10 cellular contexts compared by ENCODE assay signal in genomic region chr2:20141056-20141762, GRCh38.
A peak's percentile ranks its signal among the peaks of the same experiment; 100 is the strongest.
DNase-seq lines count a peak whose midpoint lies in the region; ATAC-seq and TF ChIP-seq lines count a peak whose summit lies in the region.
"Had no signal": no experiment of that assay in that cellular context is flagged by ENCODE, and none has a peak within 500 bp of the region (broad histone marks: within the 10 kb centered on the region; RNA-seq: fewer than 3 reads in every experiment).

No MANE protein-coding gene starts in this region.

- no peaks in the 10 kb centered on the region for H3K9me3 ChIP-seq in RWPE2 (ENCODE audit: severe bottlenecking)

- H3K27me3 ChIP-seq in RWPE2 (ENCODE audit: insufficient read depth, poor library complexity, severe bottlenecking) (no peaks in the 10 kb centered on the region), foreskin keratinocyte (no peaks in the 10 kb centered on the region)

- H3K27ac ChIP-seq in RWPE2 (ENCODE audit: poor library complexity, severe bottlenecking): peak overlapping the region; percentile 47
- peak overlapping the region; percentile 73 for H3K27ac ChIP-seq in foreskin keratinocyte

- H3K4me1 ChIP-seq in RWPE2 (ENCODE audit: insufficient read depth, poor library complexity, severe bottlenecking) (peaks cover 18% of the 10 kb centered on the region), foreskin keratinocyte (peaks cover 5% of the 10 kb centered on the region)

- H3K27ac Mint-ChIP-seq in activated T-helper 2 cell treated with anti-CD3 and anti-CD28 coated beads, Interferon-gamma antibody, Interleukin-2, Interleukin-4, amounts not matched to agents 10 μg/mL and 5 μg/mL and 100 μg/mL, durations not matched to agents 14 hours and 24 hours and 36 hours: no peak overlapping the region
- H3K27ac Mint-ChIP-seq: activated naive CD8-positive, alpha-beta T cell; naive thymus-derived CD4-positive, alpha-beta T cell had no signal

- no peak overlapping the region for H3K4me3 Mint-ChIP-seq in activated T-helper 2 cell treated with anti-CD3 and anti-CD28 coated beads, Interferon-gamma antibody, Interleukin-2, Interleukin-4, amounts not matched to agents 10 μg/mL and 5 μg/mL and 100 μg/mL, durations not matched to agents 14 hours and 24 hours and 36 hours (ENCODE audit: low read depth)
- H3K4me3 Mint-ChIP-seq: activated naive CD8-positive, alpha-beta T cell; naive thymus-derived CD4-positive, alpha-beta T cell had no signal

- H3K9me3 Mint-ChIP-seq in activated T-helper 2 cell treated with anti-CD3 and anti-CD28 coated beads, Interferon-gamma antibody, Interleukin-2, Interleukin-4, amounts not matched to agents 10 μg/mL and 5 μg/mL and 100 μg/mL, durations not matched to agents 14 hours and 24 hours and 36 hours: no peaks in the 10 kb centered on the region
- H3K9me3 Mint-ChIP-seq: naive thymus-derived CD4-positive, alpha-beta T cell had no signal

- H3K27me3 Mint-ChIP-seq in activated T-helper 2 cell treated with anti-CD3 and anti-CD28 coated beads, Interferon-gamma antibody, Interleukin-2, Interleukin-4, amounts not matched to agents 10 μg/mL and 5 μg/mL and 100 μg/mL, durations not matched to agents 14 hours and 24 hours and 36 hours (ENCODE audit: low read depth): no peaks in the 10 kb centered on the region
- H3K27me3 Mint-ChIP-seq: activated naive CD8-positive, alpha-beta T cell; naive thymus-derived CD4-positive, alpha-beta T cell had no signal

- no peaks in the 10 kb centered on the region for H3K4me1 Mint-ChIP-seq in activated T-helper 2 cell treated with anti-CD3 and anti-CD28 coated beads, Interferon-gamma antibody, Interleukin-2, Interleukin-4, amounts not matched to agents 10 μg/mL and 5 μg/mL and 100 μg/mL, durations not matched to agents 14 hours and 24 hours and 36 hours (ENCODE audit: low read depth)
- H3K4me1 Mint-ChIP-seq: naive thymus-derived CD4-positive, alpha-beta T cell had no signal

- no peak overlapping the region for H3K4me3 ChIP-seq in RWPE2 (ENCODE audit: severe bottlenecking)

- no peaks in the 10 kb centered on the region for H3K36me3 ChIP-seq in RWPE2 (ENCODE audit: low read depth)

- intact Hi-C loops in activated T-helper 2 cell treated with anti-CD3 and anti-CD28 coated beads, Interferon-gamma antibody, Interleukin-2, Interleukin-4, amounts not matched to agents 10 μg/mL and 5 μg/mL and 100 μg/mL, durations not matched to agents 14 hours and 24 hours and 36 hours (cut with micrococcal nuclease): no loop called here

- ATAC-seq in RWPE2 (ENCODE audit: low read depth): peak; percentile 95
- ATAC-seq in foreskin keratinocyte: peak; percentile 96
- ATAC-seq in GM19397 (IDR thresholded peaks at IDR 0.05; ENCODE audit: unreplicated experiment): no peak
- ATAC-seq: naive thymus-derived CD4-positive, alpha-beta T cell had no signal

- TF ChIP-seq CTCF in RWPE2 (IDR thresholded peaks at IDR 0.05; ENCODE audit: poor library complexity, severe bottlenecking) (no peak), foreskin keratinocyte (conservative IDR thresholded peaks at IDR 0.05) (no peak)

- DNase-seq in Daoy (ENCODE audit: low read depth) (peak; percentile 99), RWPE2 (ENCODE audit: low spot score) (peak; percentile 92), foreskin keratinocyte (peak; percentile 91 to 94), renal cortical epithelial cell (ENCODE audit: low read depth) (peak; percentile 95), middle frontal gyrus (ENCODE audit: extremely low spot score, low spot score) (no peak), inferior parietal cortex (ENCODE audit: extremely low spot score) (no peak)
- DNase-seq in activated T-helper 2 cell treated with anti-CD3 and anti-CD28 coated beads, Interferon-gamma antibody, Interleukin-2, Interleukin-4, amounts not matched to agents 10 μg/mL and 5 μg/mL and 100 μg/mL, durations not matched to agents 14 hours and 24 hours and 36 hours (ENCODE audit: low spot score): no peak
- DNase-seq: naive thymus-derived CD4-positive, alpha-beta T cell had no signal

- H3K36me3 Mint-ChIP-seq in activated T-helper 2 cell treated with anti-CD3 and anti-CD28 coated beads, Interferon-gamma antibody, Interleukin-2, Interleukin-4, amounts not matched to agents 10 μg/mL and 5 μg/mL and 100 μg/mL, durations not matched to agents 14 hours and 24 hours and 36 hours (ENCODE audit: low read depth): no peaks in the 10 kb centered on the region
- H3K36me3 Mint-ChIP-seq: activated naive CD8-positive, alpha-beta T cell; naive thymus-derived CD4-positive, alpha-beta T cell had no signal

Comparison
In these comparisons a context has a peak if more than half of its experiments do, and no peak if none do; other contexts are left out.
1. DNase-seq: peak in Daoy (single experiment), RWPE2 (single experiment), foreskin keratinocyte (2 of 2) and renal cortical epithelial cell (single experiment); none in activated T-helper 2 cell treated with anti-CD3 and anti-CD28 coated beads, Interferon-gamma antibody, Interleukin-2, Interleukin-4, amounts not matched to agents 10 μg/mL and 5 μg/mL and 100 μg/mL, durations not matched to agents 14 hours and 24 hours and 36 hours (single experiment), middle frontal gyrus (single experiment) and inferior parietal cortex (single experiment).